ENCODE assay signal across 1 cellular context in the genomic region with DNA sequence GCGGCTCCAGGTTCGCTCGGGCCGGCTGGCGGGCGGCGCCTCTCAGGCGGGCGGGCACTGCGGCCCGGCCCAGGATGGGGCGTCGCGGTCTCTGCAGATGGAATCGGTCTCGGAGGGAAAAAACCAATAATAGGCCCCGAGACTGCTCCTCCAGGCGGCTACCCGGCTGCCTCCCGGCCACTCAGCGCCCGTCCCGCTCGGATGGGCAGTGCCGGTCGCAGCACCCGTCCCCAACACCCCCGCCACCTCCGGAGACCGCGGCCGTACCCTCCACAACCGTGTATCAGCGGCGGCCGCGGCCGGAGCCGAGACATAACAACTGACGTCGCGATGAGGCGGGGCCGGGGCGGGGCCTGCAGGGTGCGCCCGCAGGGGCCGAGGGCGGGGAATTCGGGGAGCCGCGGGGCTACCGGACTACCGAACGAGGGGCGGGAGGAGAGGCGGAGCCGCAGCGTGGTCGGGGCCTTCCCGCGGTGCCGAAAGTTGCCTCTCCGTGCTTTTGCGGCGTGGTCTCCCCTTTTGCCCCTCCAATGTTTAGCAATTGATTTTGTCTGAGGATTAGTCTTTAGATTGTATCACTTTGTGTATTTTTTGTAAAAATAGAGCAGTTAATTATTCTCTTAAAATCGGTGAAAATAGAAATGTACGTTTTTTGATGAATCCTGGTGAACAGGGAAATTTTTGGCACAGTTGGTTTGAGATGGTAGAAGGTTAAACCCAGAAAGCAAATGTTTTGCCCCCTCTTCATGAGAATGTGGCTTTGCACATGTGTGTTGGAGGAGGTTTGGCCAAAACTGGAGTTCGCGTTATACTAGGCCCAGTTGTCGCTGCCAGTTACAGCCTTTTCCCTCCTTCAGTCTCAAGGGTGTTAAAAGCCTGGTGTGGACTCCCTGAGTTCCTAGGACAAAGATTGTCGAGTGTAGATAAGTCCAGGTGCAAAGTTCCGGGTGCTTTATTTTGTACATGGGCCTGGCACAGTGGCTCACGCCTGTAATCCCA.
TF ChIP-seq lines count a peak whose summit lies in the region.

A gene with protein sequence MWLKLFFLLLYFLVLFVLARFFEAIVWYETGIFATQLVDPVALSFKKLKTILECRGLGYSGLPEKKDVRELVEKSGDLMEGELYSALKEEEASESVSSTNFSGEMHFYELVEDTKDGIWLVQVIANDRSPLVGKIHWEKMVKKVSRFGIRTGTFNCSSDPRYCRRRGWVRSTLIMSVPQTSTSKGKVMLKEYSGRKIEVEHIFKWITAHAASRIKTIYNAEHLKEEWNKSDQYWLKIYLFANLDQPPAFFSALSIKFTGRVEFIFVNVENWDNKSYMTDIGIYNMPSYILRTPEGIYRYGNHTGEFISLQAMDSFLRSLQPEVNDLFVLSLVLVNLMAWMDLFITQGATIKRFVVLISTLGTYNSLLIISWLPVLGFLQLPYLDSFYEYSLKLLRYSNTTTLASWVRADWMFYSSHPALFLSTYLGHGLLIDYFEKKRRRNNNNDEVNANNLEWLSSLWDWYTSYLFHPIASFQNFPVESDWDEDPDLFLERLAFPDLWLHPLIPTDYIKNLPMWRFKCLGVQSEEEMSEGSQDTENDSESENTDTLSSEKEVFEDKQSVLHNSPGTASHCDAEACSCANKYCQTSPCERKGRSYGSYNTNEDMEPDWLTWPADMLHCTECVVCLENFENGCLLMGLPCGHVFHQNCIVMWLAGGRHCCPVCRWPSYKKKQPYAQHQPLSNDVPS (minus strand): TSS at position 317 of the 999 bp plus-strand sequence. CDS start 979 bp downstream, outside the sequence.

TF ChIP-seq in HepG2, 621 proteins besides CTCF, POLR2A, EP300 and RAD21 (continued from another document and continues in another):
- TF ChIP-seq, protein P1, sequence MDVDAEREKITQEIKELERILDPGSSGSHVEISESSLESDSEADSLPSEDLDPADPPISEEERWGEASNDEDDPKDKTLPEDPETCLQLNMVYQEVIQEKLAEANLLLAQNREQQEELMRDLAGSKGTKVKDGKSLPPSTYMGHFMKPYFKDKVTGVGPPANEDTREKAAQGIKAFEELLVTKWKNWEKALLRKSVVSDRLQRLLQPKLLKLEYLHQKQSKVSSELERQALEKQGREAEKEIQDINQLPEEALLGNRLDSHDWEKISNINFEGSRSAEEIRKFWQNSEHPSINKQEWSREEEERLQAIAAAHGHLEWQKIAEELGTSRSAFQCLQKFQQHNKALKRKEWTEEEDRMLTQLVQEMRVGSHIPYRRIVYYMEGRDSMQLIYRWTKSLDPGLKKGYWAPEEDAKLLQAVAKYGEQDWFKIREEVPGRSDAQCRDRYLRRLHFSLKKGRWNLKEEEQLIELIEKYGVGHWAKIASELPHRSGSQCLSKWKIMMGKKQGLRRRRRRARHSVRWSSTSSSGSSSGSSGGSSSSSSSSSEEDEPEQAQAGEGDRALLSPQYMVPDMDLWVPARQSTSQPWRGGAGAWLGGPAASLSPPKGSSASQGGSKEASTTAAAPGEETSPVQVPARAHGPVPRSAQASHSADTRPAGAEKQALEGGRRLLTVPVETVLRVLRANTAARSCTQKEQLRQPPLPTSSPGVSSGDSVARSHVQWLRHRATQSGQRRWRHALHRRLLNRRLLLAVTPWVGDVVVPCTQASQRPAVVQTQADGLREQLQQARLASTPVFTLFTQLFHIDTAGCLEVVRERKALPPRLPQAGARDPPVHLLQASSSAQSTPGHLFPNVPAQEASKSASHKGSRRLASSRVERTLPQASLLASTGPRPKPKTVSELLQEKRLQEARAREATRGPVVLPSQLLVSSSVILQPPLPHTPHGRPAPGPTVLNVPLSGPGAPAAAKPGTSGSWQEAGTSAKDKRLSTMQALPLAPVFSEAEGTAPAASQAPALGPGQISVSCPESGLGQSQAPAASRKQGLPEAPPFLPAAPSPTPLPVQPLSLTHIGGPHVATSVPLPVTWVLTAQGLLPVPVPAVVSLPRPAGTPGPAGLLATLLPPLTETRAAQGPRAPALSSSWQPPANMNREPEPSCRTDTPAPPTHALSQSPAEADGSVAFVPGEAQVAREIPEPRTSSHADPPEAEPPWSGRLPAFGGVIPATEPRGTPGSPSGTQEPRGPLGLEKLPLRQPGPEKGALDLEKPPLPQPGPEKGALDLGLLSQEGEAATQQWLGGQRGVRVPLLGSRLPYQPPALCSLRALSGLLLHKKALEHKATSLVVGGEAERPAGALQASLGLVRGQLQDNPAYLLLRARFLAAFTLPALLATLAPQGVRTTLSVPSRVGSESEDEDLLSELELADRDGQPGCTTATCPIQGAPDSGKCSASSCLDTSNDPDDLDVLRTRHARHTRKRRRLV (CRISPR knock-in tag; IDR thresholded peaks at IDR 0.05): peak; percentile 66; the same call in 1 of the 2 replicates
- peak; percentile 41; the same call in 1 of the 2 replicates for TF ChIP-seq ZNF703 (CRISPR knock-in tag; IDR thresholded peaks at IDR 0.05; ENCODE audit: borderline replicate concordance)
- no peak for TF ChIP-seq ATM (IDR thresholded peaks at IDR 0.05; ENCODE audit: borderline replicate concordance)
- no peak; the same call in 1 of the 2 replicates for TF ChIP-seq ZNF670 (CRISPR knock-in tag; IDR thresholded peaks at IDR 0.05; ENCODE audit: borderline replicate concordance)
- TF ChIP-seq SNAPC2 (CRISPR knock-in tag; IDR thresholded peaks at IDR 0.05): no peak; the same call in 1 of the 2 replicates
- TF ChIP-seq ZNF724P (CRISPR knock-in tag; IDR thresholded peaks at IDR 0.05; ENCODE audit: borderline replicate concordance): peak; percentile 86; the same call in 1 of the 2 replicates
- TF ChIP-seq, protein P2, sequence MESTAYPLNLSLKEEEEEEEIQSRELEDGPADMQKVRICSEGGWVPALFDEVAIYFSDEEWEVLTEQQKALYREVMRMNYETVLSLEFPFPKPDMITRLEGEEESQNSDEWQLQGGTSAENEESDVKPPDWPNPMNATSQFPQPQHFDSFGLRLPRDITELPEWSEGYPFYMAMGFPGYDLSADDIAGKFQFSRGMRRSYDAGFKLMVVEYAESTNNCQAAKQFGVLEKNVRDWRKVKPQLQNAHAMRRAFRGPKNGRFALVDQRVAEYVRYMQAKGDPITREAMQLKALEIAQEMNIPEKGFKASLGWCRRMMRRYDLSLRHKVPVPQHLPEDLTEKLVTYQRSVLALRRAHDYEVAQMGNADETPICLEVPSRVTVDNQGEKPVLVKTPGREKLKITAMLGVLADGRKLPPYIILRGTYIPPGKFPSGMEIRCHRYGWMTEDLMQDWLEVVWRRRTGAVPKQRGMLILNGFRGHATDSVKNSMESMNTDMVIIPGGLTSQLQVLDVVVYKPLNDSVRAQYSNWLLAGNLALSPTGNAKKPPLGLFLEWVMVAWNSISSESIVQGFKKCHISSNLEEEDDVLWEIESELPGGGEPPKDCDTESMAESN (CRISPR knock-in tag; conservative IDR thresholded peaks at IDR 0.05): peak; percentile 83
- peak; percentile 64 for TF ChIP-seq XRCC5 (optimal IDR thresholded peaks at IDR 0.05; ENCODE audit: low read length)
- peak; percentile 80 for TF ChIP-seq ZMAT3 (CRISPR knock-in tag; conservative IDR thresholded peaks at IDR 0.05)
- TF ChIP-seq, protein P3, sequence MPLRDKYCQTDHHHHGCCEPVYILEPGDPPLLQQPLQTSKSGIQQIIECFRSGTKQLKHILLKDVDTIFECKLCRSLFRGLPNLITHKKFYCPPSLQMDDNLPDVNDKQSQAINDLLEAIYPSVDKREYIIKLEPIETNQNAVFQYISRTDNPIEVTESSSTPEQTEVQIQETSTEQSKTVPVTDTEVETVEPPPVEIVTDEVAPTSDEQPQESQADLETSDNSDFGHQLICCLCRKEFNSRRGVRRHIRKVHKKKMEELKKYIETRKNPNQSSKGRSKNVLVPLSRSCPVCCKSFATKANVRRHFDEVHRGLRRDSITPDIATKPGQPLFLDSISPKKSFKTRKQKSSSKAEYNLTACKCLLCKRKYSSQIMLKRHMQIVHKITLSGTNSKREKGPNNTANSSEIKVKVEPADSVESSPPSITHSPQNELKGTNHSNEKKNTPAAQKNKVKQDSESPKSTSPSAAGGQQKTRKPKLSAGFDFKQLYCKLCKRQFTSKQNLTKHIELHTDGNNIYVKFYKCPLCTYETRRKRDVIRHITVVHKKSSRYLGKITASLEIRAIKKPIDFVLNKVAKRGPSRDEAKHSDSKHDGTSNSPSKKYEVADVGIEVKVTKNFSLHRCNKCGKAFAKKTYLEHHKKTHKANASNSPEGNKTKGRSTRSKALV (CRISPR knock-in tag; IDR thresholded peaks at IDR 0.05): peak; percentile 86
- TF ChIP-seq, protein P4, sequence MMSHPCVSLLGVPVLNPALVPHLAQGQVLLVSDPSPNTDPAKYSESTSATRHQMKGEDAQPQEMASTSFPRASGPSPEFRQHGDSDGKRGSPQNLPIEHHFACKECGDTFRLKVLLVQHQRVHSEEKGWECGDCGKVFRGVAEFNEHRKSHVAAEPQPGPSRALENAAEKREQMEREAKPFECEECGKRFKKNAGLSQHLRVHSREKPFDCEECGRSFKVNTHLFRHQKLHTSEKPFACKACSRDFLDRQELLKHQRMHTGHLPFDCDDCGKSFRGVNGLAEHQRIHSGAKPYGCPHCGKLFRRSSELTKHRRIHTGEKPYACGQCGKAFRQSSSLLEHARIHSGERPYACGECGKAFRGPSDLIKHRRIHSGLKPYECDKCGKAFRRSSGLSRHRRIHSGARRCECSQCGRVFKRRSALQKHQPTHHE (CRISPR knock-in tag; IDR thresholded peaks at IDR 0.05; ENCODE audit: borderline replicate concordance): peak; percentile 95; the same call in 1 of the 2 replicates
- TF ChIP-seq SYNCRIP (IDR thresholded peaks at IDR 0.05; ENCODE audit: insufficient read depth, low read depth, low read length): no peak
- TF ChIP-seq, protein P5, sequence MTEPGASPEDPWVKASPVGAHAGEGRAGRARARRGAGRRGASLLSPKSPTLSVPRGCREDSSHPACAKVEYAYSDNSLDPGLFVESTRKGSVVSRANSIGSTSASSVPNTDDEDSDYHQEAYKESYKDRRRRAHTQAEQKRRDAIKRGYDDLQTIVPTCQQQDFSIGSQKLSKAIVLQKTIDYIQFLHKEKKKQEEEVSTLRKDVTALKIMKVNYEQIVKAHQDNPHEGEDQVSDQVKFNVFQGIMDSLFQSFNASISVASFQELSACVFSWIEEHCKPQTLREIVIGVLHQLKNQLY (CRISPR knock-in tag; IDR thresholded peaks at IDR 0.05): no peak; the same call in 1 of the 2 replicates
- TF ChIP-seq NR2C2 (CRISPR knock-in tag; IDR thresholded peaks at IDR 0.05; ENCODE audit: borderline replicate concordance): peak; percentile 22; the same call in 1 of the 2 replicates
- peak; percentile 65 for TF ChIP-seq RBM39 (IDR thresholded peaks at IDR 0.05; ENCODE audit: low read depth, low read length, poor library complexity, severe bottlenecking)
- TF ChIP-seq, protein P6, sequence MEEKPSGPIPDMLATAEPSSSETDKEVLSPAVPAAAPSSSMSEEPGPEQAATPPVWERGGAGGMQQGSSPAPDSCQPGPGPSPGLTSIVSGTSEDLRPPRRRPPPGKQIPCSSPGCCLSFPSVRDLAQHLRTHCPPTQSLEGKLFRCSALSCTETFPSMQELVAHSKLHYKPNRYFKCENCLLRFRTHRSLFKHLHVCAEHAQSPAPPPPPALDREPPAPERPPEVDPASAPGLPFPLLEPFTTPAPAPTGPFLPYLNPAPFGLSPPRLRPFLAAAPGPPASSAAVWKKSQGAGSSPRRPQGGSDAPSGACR (CRISPR knock-in tag; IDR thresholded peaks at IDR 0.05): 0 out of 2 replicates have a peak, but pooled peaks have one; percentile 44
- TF ChIP-seq SNAI1 (CRISPR knock-in tag; IDR thresholded peaks at IDR 0.05; ENCODE audit: borderline replicate concordance): peak; percentile 65
- no peak for TF ChIP-seq ZNF432 (CRISPR knock-in tag; IDR thresholded peaks at IDR 0.05; ENCODE audit: borderline replicate concordance)
- peak; percentile 49 for TF ChIP-seq PRPF4 (IDR thresholded peaks at IDR 0.05; ENCODE audit: low read depth, low read length, poor library complexity, severe bottlenecking)
- TF ChIP-seq GATAD2A (CRISPR knock-in tag; IDR thresholded peaks at IDR 0.05): peak; percentile 70
- TF ChIP-seq SNRNP70 (IDR thresholded peaks at IDR 0.05; ENCODE audit: low read depth, low read length): no peak
- no peak for TF ChIP-seq SIX1 (CRISPR knock-in tag; IDR thresholded peaks at IDR 0.05; ENCODE audit: borderline replicate concordance)
- 0 out of 2 replicates have a peak, but pooled peaks have one; percentile 64 for TF ChIP-seq ZNF546 (CRISPR knock-in tag; conservative IDR thresholded peaks at IDR 0.05)
- no peak for TF ChIP-seq SOX13 (IDR thresholded peaks at IDR 0.05)
- TF ChIP-seq SOX13 (CRISPR knock-in tag; conservative IDR thresholded peaks at IDR 0.05 in 1 of 2, IDR thresholded peaks at IDR 0.05 in 1 of 2): peak in 1 of 2 experiments; percentile 74; a peak in 2 of 4 replicates
- peak; percentile 87 for TF ChIP-seq KMT2B (CRISPR knock-in tag; IDR thresholded peaks at IDR 0.05)
- no peak for TF ChIP-seq RORA (CRISPR knock-in tag; IDR thresholded peaks at IDR 0.05)
- TF ChIP-seq, protein P7, sequence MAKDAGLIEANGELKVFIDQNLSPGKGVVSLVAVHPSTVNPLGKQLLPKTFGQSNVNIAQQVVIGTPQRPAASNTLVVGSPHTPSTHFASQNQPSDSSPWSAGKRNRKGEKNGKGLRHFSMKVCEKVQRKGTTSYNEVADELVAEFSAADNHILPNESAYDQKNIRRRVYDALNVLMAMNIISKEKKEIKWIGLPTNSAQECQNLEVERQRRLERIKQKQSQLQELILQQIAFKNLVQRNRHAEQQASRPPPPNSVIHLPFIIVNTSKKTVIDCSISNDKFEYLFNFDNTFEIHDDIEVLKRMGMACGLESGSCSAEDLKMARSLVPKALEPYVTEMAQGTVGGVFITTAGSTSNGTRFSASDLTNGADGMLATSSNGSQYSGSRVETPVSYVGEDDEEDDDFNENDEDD (CRISPR knock-in tag; IDR thresholded peaks at IDR 0.05; ENCODE audit: borderline replicate concordance): peak; percentile 81
- peak; percentile 33 for TF ChIP-seq AGO2 (optimal IDR thresholded peaks at IDR 0.05; ENCODE audit: low read depth, low read length)
- TF ChIP-seq, protein P8, sequence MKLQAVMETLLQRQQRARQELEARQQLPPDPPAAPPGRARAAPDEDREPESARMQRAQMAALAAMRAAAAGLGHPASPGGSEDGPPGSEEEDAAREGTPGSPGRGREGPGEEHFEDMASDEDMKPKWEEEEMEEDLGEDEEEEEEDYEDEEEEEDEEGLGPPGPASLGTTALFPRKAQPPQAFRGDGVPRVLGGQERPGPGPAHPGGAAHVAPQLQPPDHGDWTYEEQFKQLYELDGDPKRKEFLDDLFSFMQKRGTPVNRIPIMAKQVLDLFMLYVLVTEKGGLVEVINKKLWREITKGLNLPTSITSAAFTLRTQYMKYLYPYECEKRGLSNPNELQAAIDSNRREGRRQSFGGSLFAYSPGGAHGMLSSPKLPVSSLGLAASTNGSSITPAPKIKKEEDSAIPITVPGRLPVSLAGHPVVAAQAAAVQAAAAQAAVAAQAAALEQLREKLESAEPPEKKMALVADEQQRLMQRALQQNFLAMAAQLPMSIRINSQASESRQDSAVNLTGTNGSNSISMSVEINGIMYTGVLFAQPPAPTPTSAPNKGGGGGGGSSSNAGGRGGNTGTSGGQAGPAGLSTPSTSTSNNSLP (IDR thresholded peaks at IDR 0.05; ENCODE audit: low read depth, low read length): no peak
- peak; percentile 91 for TF ChIP-seq SP4 (CRISPR knock-in tag; IDR thresholded peaks at IDR 0.05)
- 0 out of 2 replicates have a peak, but pooled peaks have one; percentile 43 for TF ChIP-seq ZNF329 (CRISPR knock-in tag; IDR thresholded peaks at IDR 0.05; ENCODE audit: low read depth)
- no peak for TF ChIP-seq SP2 (CRISPR knock-in tag; IDR thresholded peaks at IDR 0.05)
- peak; percentile 80; the same call in 1 of the 2 replicates for TF ChIP-seq KLF15 (CRISPR knock-in tag; IDR thresholded peaks at IDR 0.05; ENCODE audit: borderline replicate concordance)
- TF ChIP-seq ZNF530 (CRISPR knock-in tag; IDR thresholded peaks at IDR 0.05; ENCODE audit: low read depth): 0 out of 2 replicates have a peak, but pooled peaks have one; percentile 38
- TF ChIP-seq TEAD2 (CRISPR knock-in tag; IDR thresholded peaks at IDR 0.05): no peak
- TF ChIP-seq ZNF232 (CRISPR knock-in tag; IDR thresholded peaks at IDR 0.05; ENCODE audit: borderline replicate concordance): peak; percentile 83; the same call in 1 of the 2 replicates
- TF ChIP-seq TEAD3 (CRISPR knock-in tag; optimal IDR thresholded peaks at IDR 0.05; ENCODE audit: borderline replicate concordance): peak; percentile 66
- peak; percentile 73 for TF ChIP-seq HOXA3 (CRISPR knock-in tag; IDR thresholded peaks at IDR 0.05)
